ENCODE assay signal across 8 cellular contexts in genomic region chr4:4995103-4995761, GRCh38. TPM values are rescaled to one million over a fixed set of nuclear protein-coding genes. Genes with fewer than 3 reads are reported as not detected.
DNase-seq lines count a peak whose midpoint lies in the region; ATAC-seq and TF ChIP-seq lines count a peak whose summit lies in the region.

No MANE protein-coding gene starts in this region.

- H3K36me3 ChIP-seq in ascending aorta, result no peaks in the 10 kb centered on the region

- DNase-seq in AG20443 (ENCODE audit: low spot score), result peak; percentile 83
- DNase-seq in GM13977 (ENCODE audit: low spot score), result peak; percentile 79
- DNase-seq in HS-27A (ENCODE audit: low read depth), result peak; percentile 29
- DNase-seq in RPMI7951 (ENCODE audit: low read depth), result peak; percentile 63
- DNase-seq in ascending aorta (ENCODE audit: low spot score in 2 of 2), result peak in 1 of 2 donors; percentile 85
- peak; percentile 7 to 43 for DNase-seq in hippocampal formation (lab: John Stamatoyannopoulos, UW)
- DNase-seq in retinal pigment epithelial cell (ENCODE audit: low read depth), result no peak

- H3K4me3 ChIP-seq in ascending aorta (no peak overlapping the region), retinal pigment epithelial cell (ENCODE audit: low read length) (no peak overlapping the region)

- peaks cover 3 to 7% of the 10 kb centered on the region in 2 donors for H3K4me1 ChIP-seq in ascending aorta

- intact Hi-C loops in ascending aorta (cut with DNase I), result loop anchor here (1.0 to 10.0 kb wide), 2 partner anchors 147 to 1280 kb away; no protein-coding TSS in a partner anchor

- TF ChIP-seq CTCF in GM13977 (IDR thresholded peaks at IDR 0.05; ENCODE audit: extremely low read depth, insufficient read depth, missing control alignments), result peak; percentile 86
- peak; percentile 62 to 88 (median 84) for TF ChIP-seq CTCF in ascending aorta (IDR thresholded peaks at IDR 0.05)
- peak; percentile 97 for TF ChIP-seq CTCF in retinal pigment epithelial cell (conservative IDR thresholded peaks at IDR 0.05; ENCODE audit: low read depth, low read length)

- ATAC-seq in HG03439 (IDR thresholded peaks at IDR 0.05; ENCODE audit: unreplicated experiment), result no peak

- H3K27me3 ChIP-seq in ascending aorta, result no peaks in the 10 kb centered on the region

- in situ Hi-C loops in GM13977 (cut with MboI; ENCODE audit: low pct_unique_long_range_greater_than_20kb, low sequenced_read_pairs, unreplicated experiment), result no loop called here

- H3K9me3 ChIP-seq in ascending aorta, result no peaks in the 10 kb centered on the region

- H3K27ac ChIP-seq in ascending aorta, result no peak overlapping the region

RNA-seq across cellular contexts. Expression of gene CYTL1, which starts 24.0 kb away (rescaled TPM):
- 24.4 and 24.6 TPM in 2 replicates for total RNA-seq in RPMI7951 (2014; rRNA removed; shearing (Covaris generic))
- 0.85 TPM for total RNA-seq in ascending aorta

RNA-seq across cellular contexts. Expression of gene STK32B, which starts 56.0 kb away (rescaled TPM):
- total RNA-seq in RPMI7951 (2014; rRNA removed; shearing (Covaris generic)), result 11.7 and 13.7 TPM in 2 replicates
- 2.3 TPM for total RNA-seq in ascending aorta

Comparison
In these comparisons a context has a peak if more than half of its experiments do, and no peak if none do; other contexts are left out.
1. RNA of gene CYTL1, which starts 24.0 kb away (total RNA-seq): 24.4 to 24.6 TPM in RPMI7951; 0.85 TPM in ascending aorta (single experiment); every median in the first group is over 10 times any median in the second.
2. Peak in every context shown above with its lines, with median percentiles within 50 percentile points of each other: CTCF ChIP-seq.